In genomic region chr1:110433803-110434202, GRCh38 we compare ENCODE assay signal across 8 cellular contexts. TPM values are rescaled to one million over a fixed set of nuclear protein-coding genes. Genes with fewer than 3 reads are reported as not detected.
A peak's percentile ranks its signal among the peaks of the same experiment; 100 is the strongest.
DNase-seq lines count a peak whose midpoint lies in the region; ATAC-seq and TF ChIP-seq lines count a peak whose summit lies in the region.

No MANE protein-coding gene starts in this region.

- peaks cover 4% of the 10 kb centered on the region for H3K36me3 Mint-ChIP-seq in endothelial cell (ENCODE audit: low read depth, unreplicated experiment)

- H3K9ac ChIP-seq in GM23248 (no peak overlapping the region), neuronal stem cell (ENCODE audit: low read depth, low read length, poor library complexity) (no peak overlapping the region)

- H3F3A ChIP-seq in GM23248 (ENCODE audit: insufficient read depth), result no peaks in the 10 kb centered on the region

- no peak overlapping the region for H4K8ac ChIP-seq in neuronal stem cell (ENCODE audit: low read depth, low read length)

- H2AFZ ChIP-seq in GM23248 (no peak overlapping the region), neuronal stem cell (ENCODE audit: low read length) (peak overlapping the region; percentile 65)

- H2BK5ac ChIP-seq in neuronal stem cell (ENCODE audit: low read length), result no peak overlapping the region

- no peaks in the 10 kb centered on the region for H3K9me3 ChIP-seq in GM23248 (ENCODE audit: low read depth)
- no peaks in the 10 kb centered on the region for H3K9me3 ChIP-seq in neuronal stem cell (replicated peaks in 1 of 2; ENCODE audit: control insufficient read depth in 2 of 2, insufficient read depth in 1 of 2, low read depth in 1 of 2, low read length in 2 of 2)

- no peak overlapping the region for H3K18ac ChIP-seq in neuronal stem cell (ENCODE audit: low read length)

- H2BK15ac ChIP-seq in neuronal stem cell (ENCODE audit: low read length), result no peak overlapping the region

- H3K27ac Mint-ChIP-seq in endothelial cell (ENCODE audit: unreplicated experiment), result no peak overlapping the region

- H3K27me3 ChIP-seq in GM23248 (replicated peaks; ENCODE audit: insufficient read depth) (peaks cover 3% of the 10 kb centered on the region), neuronal stem cell (ENCODE audit: control insufficient read depth in 3 of 3, insufficient read depth in 3 of 3, low read depth in 1 of 3, low read length in 3 of 3) (peaks cover 0 to 45% (median 0%) of the 10 kb centered on the region in 3 experiments)

- no peaks in the 10 kb centered on the region for H3K9me3 Mint-ChIP-seq in endothelial cell (ENCODE audit: unreplicated experiment)

- H3K4me1 Mint-ChIP-seq in endothelial cell (ENCODE audit: unreplicated experiment), result peaks cover 12% of the 10 kb centered on the region

- H3K4me1 ChIP-seq in GM23248 (ENCODE audit: insufficient read depth) (no peaks in the 10 kb centered on the region), neuronal stem cell (ENCODE audit: control insufficient read depth in 2 of 2, insufficient read depth in 1 of 2, low read depth in 1 of 2, low read length in 2 of 2) (peaks cover 0 to 10% of the 10 kb centered on the region in 2 donors)

- H2BK120ac ChIP-seq in neuronal stem cell (ENCODE audit: low read depth, low read length), result no peak overlapping the region

- no peaks in the 10 kb centered on the region for H3K9me2 ChIP-seq in GM23248 (ENCODE audit: insufficient read depth)

- H3K36me3 ChIP-seq in GM23248 (ENCODE audit: low read depth), result no peaks in the 10 kb centered on the region
- no peaks in the 10 kb centered on the region for H3K36me3 ChIP-seq in neuronal stem cell (replicated peaks in 1 of 2; ENCODE audit: control insufficient read depth in 2 of 2, insufficient read depth in 2 of 2, low read length in 2 of 2)

- H3K4me3 Mint-ChIP-seq in endothelial cell (ENCODE audit: unreplicated experiment), result no peak overlapping the region

- no peak overlapping the region for H4K91ac ChIP-seq in neuronal stem cell (ENCODE audit: low read depth, low read length, poor library complexity)

- peaks cover 5% of the 10 kb centered on the region for H3K27me3 Mint-ChIP-seq in endothelial cell (ENCODE audit: unreplicated experiment)

- no peak for TF ChIP-seq CTCF in endothelial cell (IDR thresholded peaks at IDR 0.05; ENCODE audit: unreplicated experiment)

- peak overlapping the region; percentile 22 for H3K23ac ChIP-seq in neuronal stem cell (ENCODE audit: low read depth, low read length, poor library complexity)

- DNase-seq in GM23248 (peak; percentile 61), NCI-H2196 (lab: John Stamatoyannopoulos, UW; ENCODE audit: unreplicated experiment) (peak; percentile 67), endothelial cell (ENCODE audit: low spot score) (peak; percentile 30), neuronal stem cell (ENCODE audit: low spot score) (peak; percentile 40), NCI-H526 treated with DMSO at 0.1 percent for 48 hours (lab: John Stamatoyannopoulos, UW) (no peak)

- H2AK5ac ChIP-seq in neuronal stem cell (ENCODE audit: low read depth, low read length), result no peak overlapping the region

- no peak overlapping the region for H2BK12ac ChIP-seq in neuronal stem cell (ENCODE audit: low read length)

- no peak overlapping the region for H3K4me3 ChIP-seq in GM23248
- H3K4me3 ChIP-seq in neuronal stem cell (ENCODE audit: low read length in 2 of 2), result no peak overlapping the region

- H3K4me2 ChIP-seq in GM23248 (ENCODE audit: unreplicated experiment) (no peak overlapping the region), neuronal stem cell (ENCODE audit: insufficient read depth, low read length, poor library complexity, severe bottlenecking) (no peak overlapping the region)

- H3K4ac ChIP-seq in neuronal stem cell (ENCODE audit: low read length), result no peak overlapping the region

- H3K79me1 ChIP-seq in neuronal stem cell (ENCODE audit: low read depth, low read length), result no peaks in the 10 kb centered on the region

- H3K14ac ChIP-seq in neuronal stem cell (ENCODE audit: low read length), result no peak overlapping the region

- ATAC-seq in HG02610 (IDR thresholded peaks at IDR 0.05; ENCODE audit: unreplicated experiment) (no peak), GM21576 (IDR thresholded peaks at IDR 0.05; ENCODE audit: unreplicated experiment) (no peak), HG03039 (IDR thresholded peaks at IDR 0.05; ENCODE audit: unreplicated experiment) (no peak)

- in situ Hi-C loops in GM23248 (cut with MboI), result no loop called here

- H4K20me1 ChIP-seq in GM23248 (ENCODE audit: insufficient read depth), result no peaks in the 10 kb centered on the region

- 34 to 45% methylated on average over 3 of the region's 3 CpGs for WGBS in GM23248 (ENCODE audit: low coverage in 1 of 2, low lambda C conversion rate in 2 of 2, missing lambda C conversion rate in 2 of 2), 2 experiments
- WGBS in neuronal stem cell (ENCODE audit: extremely low coverage in 2 of 2, insufficient read length in 2 of 2, insufficient replicate concordance in 1 of 2), 2 donors, result no CpG with 5 or more reads among the region's 3 CpGs

- H3K79me2 ChIP-seq in GM23248 (ENCODE audit: insufficient read depth), result no peaks in the 10 kb centered on the region

- no peak overlapping the region for H3K27ac ChIP-seq in GM23248
- H3K27ac ChIP-seq in neuronal stem cell (replicated peaks; ENCODE audit: low read length), result no peak overlapping the region

RNA-seq across cellular contexts. Expression of gene PROK1, which starts 17.1 kb away (rescaled TPM):
- total RNA-seq in GM23248 (2014; rRNA removed; shearing (Covaris generic)), result not detected in 2 replicates
- not detected in 2 replicates for polyA plus RNA-seq in GM23248 (2016; fragmentation: Nextera tagmentation; extraction: Ambion mirVana)
- total RNA-seq in endothelial cell (ENCODE audit: unreplicated experiment), result not detected
- 0.21 TPM for polyA plus RNA-seq in neuronal stem cell (2013, experiment 1 of 2)
- polyA plus RNA-seq in neuronal stem cell (2013, experiment 2 of 2), result 0.07 TPM

RNA-seq across cellular contexts. Expression of gene LAMTOR5, which starts 26.3 kb away (rescaled TPM):
- total RNA-seq in GM23248 (2014; rRNA removed; shearing (Covaris generic)), result 67.1 and 145 TPM in 2 replicates
- polyA plus RNA-seq in GM23248 (2016; fragmentation: Nextera tagmentation; extraction: Ambion mirVana), result 307 and 318 TPM in 2 replicates
- 135 TPM for total RNA-seq in endothelial cell (ENCODE audit: unreplicated experiment)
- polyA plus RNA-seq in neuronal stem cell (2013, experiment 1 of 2), result 210 TPM
- polyA plus RNA-seq in neuronal stem cell (2013, experiment 2 of 2), result 203 TPM

RNA-seq across cellular contexts. Expression of gene SLC16A4, which starts 43.0 kb away (rescaled TPM):
- 28.1 and 34.3 TPM in 2 replicates for total RNA-seq in GM23248 (2014; rRNA removed; shearing (Covaris generic))
- polyA plus RNA-seq in GM23248 (2016; fragmentation: Nextera tagmentation; extraction: Ambion mirVana), result 15.6 and 15.9 TPM in 2 replicates
- total RNA-seq in endothelial cell (ENCODE audit: unreplicated experiment), result 7.2 TPM
- 0.63 TPM for polyA plus RNA-seq in neuronal stem cell (2013, experiment 1 of 2)
- polyA plus RNA-seq in neuronal stem cell (2013, experiment 2 of 2), result 0.46 TPM
